Comparison of ENCODE assay signal across 8 cellular contexts in genomic region chr9:69223605-69224004, GRCh38. TPM values are rescaled to one million over a fixed set of nuclear protein-coding genes. Genes with fewer than 3 reads are reported as not detected.
DNase-seq lines count a peak whose midpoint lies in the region; ATAC-seq, FAIRE-seq and TF ChIP-seq lines count a peak whose summit lies in the region.

No MANE protein-coding gene starts in this region.

- H4K20me1 ChIP-seq in SK-N-SH (ENCODE audit: insufficient read depth): no peaks in the 10 kb centered on the region

- H3K79me2 ChIP-seq in SK-N-SH (ENCODE audit: insufficient read depth) (no peaks in the 10 kb centered on the region), parathyroid adenoma (no peaks in the 10 kb centered on the region)

- CTCF ChIA-PET in SK-N-SH (lab: Yijun Ruan, JAX): interaction anchor here (0.7 to 2.4 kb wide), 20 partner anchors 8 to 562 kb away, joined by 3 to 17 read pairs (median 4); partner anchors contain the start of gene FXN

- TF ChIP-seq EP300 in SK-N-SH (IDR thresholded peaks at IDR 0.05; ENCODE audit: borderline replicate concordance in 1 of 2, low read depth in 1 of 2, low read length in 1 of 2): no peak

- peak; percentile 44 for DNase-seq in D721Med (ENCODE audit: insufficient read length, low spot score)
- peak; percentile 73 for DNase-seq in SK-N-SH
- DNase-seq in fibroblast of villous mesenchyme (ENCODE audit: low read depth): peak; percentile 64
- DNase-seq in activated CD4-positive, alpha-beta T cell treated with anti-CD3 and anti-CD28 coated beads for 4 hours: no peak
- DNase-seq in activated CD4-positive, alpha-beta T cell treated with anti-CD3 and anti-CD28 coated beads, Interleukin-2, amount 50 U/mL, for 48 hours: no peak

- peak; percentile 54 for TF ChIP-seq CTCF in D721Med (IDR thresholded peaks at IDR 0.05; ENCODE audit: insufficient read depth, missing control alignments)
- peak; percentile 86 for TF ChIP-seq CTCF in SK-N-SH (IDR thresholded peaks at IDR 0.05)
- peak; percentile 89 for TF ChIP-seq CTCF in fibroblast of villous mesenchyme (IDR thresholded peaks at IDR 0.05; ENCODE audit: insufficient read depth, low read depth, low read length)
- TF ChIP-seq CTCF in parathyroid adenoma (IDR thresholded peaks at IDR 0.05): peak; percentile 50

- H3K4me2 ChIP-seq in SK-N-SH: no peak overlapping the region
- H3K4me2 ChIP-seq in parathyroid adenoma (ENCODE audit: low read length): no peak overlapping the region

- ATAC-seq in HG03159 (IDR thresholded peaks at IDR 0.05; ENCODE audit: unreplicated experiment) (peak; percentile 72), HG02759 (IDR thresholded peaks at IDR 0.05; ENCODE audit: unreplicated experiment) (no peak)

- TF ChIP-seq RAD21 in SK-N-SH (IDR thresholded peaks at IDR 0.05; ENCODE audit: low read length): peak; percentile 45; the same call in 1 of the 2 replicates

- H3K36me3 ChIP-seq in SK-N-SH (replicated peaks in 1 of 2; ENCODE audit: control insufficient read depth in 1 of 2, insufficient read depth in 2 of 2, low read length in 1 of 2) (peaks cover 27 to 32% of the 10 kb centered on the region in 2 experiments), parathyroid adenoma (ENCODE audit: control insufficient read depth, insufficient read depth, low read length) (no peaks in the 10 kb centered on the region)

- H3K9me3 ChIP-seq in SK-N-SH: no peaks in the 10 kb centered on the region
- H3K9me3 ChIP-seq in parathyroid adenoma (ENCODE audit: control insufficient read depth, low read length): no peaks in the 10 kb centered on the region

- H2AFZ ChIP-seq in SK-N-SH (ENCODE audit: low read depth): no peak overlapping the region
- no peak overlapping the region for H2AFZ ChIP-seq in parathyroid adenoma

- H3K4me1 ChIP-seq in SK-N-SH (ENCODE audit: control insufficient read depth in 1 of 2, insufficient read depth in 2 of 2, low read depth in 1 of 2, low read length in 1 of 2) (peaks cover 0 to 2% of the 10 kb centered on the region in 2 experiments; a peak in 1 of 4 replicates), parathyroid adenoma (no peaks in the 10 kb centered on the region)

- no peak overlapping the region; a peak in 1 of 4 replicates for H3K4me3 ChIP-seq in SK-N-SH (ENCODE audit: low read depth in 2 of 2, low read length in 1 of 2)
- H3K4me3 ChIP-seq in fibroblast of villous mesenchyme (ENCODE audit: low read depth, low read length): no peak overlapping the region
- no peak overlapping the region for H3K4me3 ChIP-seq in parathyroid adenoma (ENCODE audit: low read depth, low read length)

- WGBS in SK-N-SH (ENCODE audit: low lambda C conversion rate): 39% methylated on average over 2 of the region's 2 CpGs

- POLR2A ChIA-PET in SK-N-SH (lab: Yijun Ruan, JAX): no interaction called here

- no peak for FAIRE-seq in D721Med (lab: Jason Lieb, UNC)

- H3K9ac ChIP-seq in SK-N-SH (no peak overlapping the region), parathyroid adenoma (no peak overlapping the region)

- H3K27me3 ChIP-seq in SK-N-SH (ENCODE audit: insufficient read depth): no peaks in the 10 kb centered on the region
- no peaks in the 10 kb centered on the region for H3K27me3 ChIP-seq in parathyroid adenoma (ENCODE audit: control insufficient read depth, insufficient read depth, low read length)

- H3K27ac ChIP-seq in SK-N-SH (ENCODE audit: low read depth in 2 of 2, low read length in 1 of 2): peak overlapping the region in 1 of 2 experiments; percentile 24; a peak in 1 of 4 replicates
- H3K27ac ChIP-seq in parathyroid adenoma: no peak overlapping the region

- H3F3A ChIP-seq in SK-N-SH (replicated peaks; ENCODE audit: insufficient read depth): no peaks in the 10 kb centered on the region

- H3K9me2 ChIP-seq in SK-N-SH: no peaks in the 10 kb centered on the region

TF ChIP-seq in SK-N-SH, 30 proteins besides CTCF, POLR2A, EP300 and RAD21:
- no peak for TF ChIP-seq CHD2 (IDR thresholded peaks at IDR 0.05; ENCODE audit: low read length, partially characterized antibody)
- peak; percentile 28; the same call in 1 of the 2 replicates for TF ChIP-seq TEAD4 (IDR thresholded peaks at IDR 0.05; ENCODE audit: borderline replicate concordance, insufficient read depth)
- peak; percentile 32; the same call in 1 of the 2 replicates for TF ChIP-seq TCF12 (IDR thresholded peaks at IDR 0.05)
- no peak for TF ChIP-seq EZH2phosphoT487 (IDR thresholded peaks at IDR 0.05; ENCODE audit: borderline replicate concordance, low read depth)
- no peak for TF ChIP-seq POLR2AphosphoS5 (IDR thresholded peaks at IDR 0.05; ENCODE audit: low read depth, low read length)
- 0 out of 2 replicates have a peak, but pooled peaks have one; percentile 18 for TF ChIP-seq MAX (IDR thresholded peaks at IDR 0.05; ENCODE audit: low read depth)
- TF ChIP-seq YY1 (IDR thresholded peaks at IDR 0.05; ENCODE audit: low read depth): no peak
- TF ChIP-seq GATA2 (CRISPR knock-in tag; IDR thresholded peaks at IDR 0.05): peak; percentile 39; the same call in 1 of the 2 replicates

RNA-seq across cellular contexts. Expression of gene TJP2, which starts 49.5 kb away (rescaled TPM):
- polyA plus RNA-seq in SK-N-SH (2012; rRNA removed): 17.7 and 18.4 TPM in 2 replicates
- 18.9 and 19.8 TPM in 2 replicates for polyA plus RNA-seq in SK-N-SH (2012; cell fraction: cytosol; rRNA removed)
- polyA plus RNA-seq in SK-N-SH (2012; cell fraction: nucleus; rRNA removed): 30.5 and 38.4 TPM in 2 replicates
- total RNA-seq in fibroblast of villous mesenchyme: 15.1 and 18.1 TPM in 2 replicates

Comparison
In these comparisons a context has a peak if more than half of its experiments do, and no peak if none do; other contexts are left out.
1. DNase-seq: peak in D721Med (single experiment), SK-N-SH (single experiment) and fibroblast of villous mesenchyme (single experiment); none in activated CD4-positive, alpha-beta T cell treated with anti-CD3 and anti-CD28 coated beads for 4 hours (0 of 2) and activated CD4-positive, alpha-beta T cell treated with anti-CD3 and anti-CD28 coated beads, Interleukin-2, amount 50 U/mL, for 48 hours (0 of 2).
2. Peak in every context shown above with its lines, with median percentiles within 50 percentile points of each other: CTCF ChIP-seq.